ENCODE assay signal across 8 cellular contexts in genomic region chr19:40613669-40614594, GRCh38. TPM values are rescaled to one million over a fixed set of nuclear protein-coding genes. Genes with fewer than 3 reads are reported as not detected.
DNase-seq lines count a peak whose midpoint lies in the region; ATAC-seq and TF ChIP-seq lines count a peak whose summit lies in the region.

No MANE protein-coding gene starts in this region.

- peak overlapping the region; percentile 59 to 95 for H2BK12ac ChIP-seq in mesenchymal stem cell (ENCODE audit: low read length in 2 of 2)

- peak overlapping the region; percentile 89 for H2BK120ac ChIP-seq in mesenchymal stem cell (ENCODE audit: low read depth, low read length)

- H3K23ac ChIP-seq in mesenchymal stem cell (ENCODE audit: low read length in 2 of 2), result peak overlapping the region in 1 of 2 experiments; percentile 87

- 7% methylated on average over 60 of the region's 66 CpGs for whole genome bisulfite sequencing in mesenchymal stem cell

- peak overlapping the region; percentile 51 for H2AFZ ChIP-seq in DND-41 (ENCODE audit: low read depth, low read length)
- H2AFZ ChIP-seq in mesenchymal stem cell (ENCODE audit: low read depth, low read length), result no peak overlapping the region

- TF ChIP-seq CTCF in DND-41 (IDR thresholded peaks at IDR 0.05; ENCODE audit: borderline replicate concordance, extremely low read depth, low read length, poor library complexity, severe bottlenecking), result no peak

- ATAC-seq in DND-41 (ENCODE audit: insufficient read depth, low read depth) (peak; percentile 59), HG02623 (IDR thresholded peaks at IDR 0.05; ENCODE audit: unreplicated experiment) (peak; percentile 44)

- H4K20me1 ChIP-seq in DND-41 (ENCODE audit: insufficient read depth, low read length), result no peaks in the 10 kb centered on the region

- H3K4ac ChIP-seq in mesenchymal stem cell (ENCODE audit: low read depth in 1 of 2, low read length in 2 of 2), result peak overlapping the region; percentile 64 to 97

- H3K9ac ChIP-seq in DND-41 (ENCODE audit: low read depth, low read length) (no peak overlapping the region), mesenchymal stem cell (ENCODE audit: low read length) (peak overlapping the region; percentile 90)

- peak overlapping the region in 1 of 2 experiments; percentile 41; a peak in 2 of 4 replicates for H3K4me3 ChIP-seq in DND-41 (ENCODE audit: low read depth in 1 of 2, low read length in 2 of 2)
- H3K4me3 ChIP-seq in mesenchymal stem cell (ENCODE audit: insufficient read depth in 1 of 2, low read depth in 1 of 2, low read length in 2 of 2), result peak overlapping the region; percentile 71 to 93

- peak; percentile 43 for DNase-seq in DND-41
- peak; percentile 99 for DNase-seq in NCI-H2227 (lab: John Stamatoyannopoulos, UW; ENCODE audit: unreplicated experiment)
- peak; percentile 82 for DNase-seq in activated CD4-positive, alpha-beta T cell treated with anti-CD3 and anti-CD28 coated beads, Interleukin-2, amount 50 U/mL, for 1 hour
- peak; percentile 87 for DNase-seq in ecto neural progenitor cell (ENCODE audit: low spot score)
- peak; percentile 95 for DNase-seq in mesenchymal stem cell
- peak; percentile 57 to 70 for DNase-seq in stimulated activated CD8-positive, alpha-beta memory T cell treated with anti-CD3 and anti-CD28 coated beads, Interleukin-4, amount 100 ng/mL, for 1 hour (ENCODE audit: low read depth in 2 of 2, low spot score in 1 of 2)
- no peak for DNase-seq in hepatic stellate cell (ENCODE audit: low spot score)

- no peaks in the 10 kb centered on the region for H3K79me2 ChIP-seq in DND-41 (ENCODE audit: insufficient read depth, low read length)

- H3K36me3 ChIP-seq in DND-41 (ENCODE audit: insufficient read depth, low read length) (no peaks in the 10 kb centered on the region), mesenchymal stem cell (ENCODE audit: control insufficient read depth in 1 of 2, insufficient read depth in 2 of 2, low read depth in 1 of 2, low read length in 2 of 2) (peaks cover 2 to 5% of the 10 kb centered on the region in 2 experiments)

- peaks cover 3% of the 10 kb centered on the region for H3K79me1 ChIP-seq in mesenchymal stem cell (replicated peaks; ENCODE audit: low read length, poor library complexity, severe bottlenecking)

- H3K9me3 ChIP-seq in DND-41 (ENCODE audit: insufficient read depth, low read length, severe bottlenecking) (no peaks in the 10 kb centered on the region), mesenchymal stem cell (ENCODE audit: control insufficient read depth, low read length) (no peaks in the 10 kb centered on the region)

- H2BK5ac ChIP-seq in mesenchymal stem cell (ENCODE audit: low read depth, low read length, poor library complexity, severe bottlenecking), result no peak overlapping the region

- peak overlapping the region in 1 of 2 experiments; percentile 97 for H3K14ac ChIP-seq in mesenchymal stem cell (ENCODE audit: low read length in 2 of 2)

- peak overlapping the region; percentile 95 for H4K8ac ChIP-seq in mesenchymal stem cell (ENCODE audit: low read length)

- peak overlapping the region; percentile 98 for H4K91ac ChIP-seq in mesenchymal stem cell (ENCODE audit: low read length)

- H3K4me1 ChIP-seq in DND-41 (ENCODE audit: insufficient read depth, low read length) (peaks cover 12% of the 10 kb centered on the region), mesenchymal stem cell (ENCODE audit: control insufficient read depth, insufficient read depth, low read depth, low read length) (peaks cover 22% of the 10 kb centered on the region)

- H2BK15ac ChIP-seq in mesenchymal stem cell (ENCODE audit: low read depth, poor library complexity, severe bottlenecking), result peak overlapping the region; percentile 83

- H3K27ac ChIP-seq in DND-41 (ENCODE audit: low read length) (no peak overlapping the region), mesenchymal stem cell (ENCODE audit: low read length, poor library complexity, severe bottlenecking) (peak overlapping the region; percentile 69)

- H3K27me3 ChIP-seq in DND-41 (ENCODE audit: insufficient read depth, low read length, poor library complexity) (peaks cover 12% of the 10 kb centered on the region), mesenchymal stem cell (ENCODE audit: control insufficient read depth in 1 of 2, insufficient read depth in 1 of 2, low read length in 2 of 2) (peaks cover 5% of the 10 kb centered on the region in 2 experiments)

- H2AK5ac ChIP-seq in mesenchymal stem cell (ENCODE audit: low read length, severe bottlenecking), result no peak overlapping the region

- H3K18ac ChIP-seq in mesenchymal stem cell (ENCODE audit: low read depth in 1 of 2, low read length in 2 of 2), result peak overlapping the region; percentile 92 to 94

- H3K4me2 ChIP-seq in DND-41 (ENCODE audit: insufficient read depth, low read length), result peak overlapping the region; percentile 51
- peak overlapping the region; percentile 69 for H3K4me2 ChIP-seq in mesenchymal stem cell (ENCODE audit: low read length, poor library complexity, severe bottlenecking)

RNA-seq across cellular contexts. Expression of gene LTBP4, which starts 12.8 kb away (rescaled TPM):
- 122 TPM for polyA plus RNA-seq in mesenchymal stem cell (2013, experiment 1 of 2)
- polyA plus RNA-seq in mesenchymal stem cell (2013, experiment 2 of 2), result 113 TPM

RNA-seq across cellular contexts. Expression of gene SHKBP1, which starts 37.3 kb away (rescaled TPM):
- 112 TPM for polyA plus RNA-seq in mesenchymal stem cell (2013, experiment 1 of 2)
- polyA plus RNA-seq in mesenchymal stem cell (2013, experiment 2 of 2), result 108 TPM
